In the genomic region with DNA sequence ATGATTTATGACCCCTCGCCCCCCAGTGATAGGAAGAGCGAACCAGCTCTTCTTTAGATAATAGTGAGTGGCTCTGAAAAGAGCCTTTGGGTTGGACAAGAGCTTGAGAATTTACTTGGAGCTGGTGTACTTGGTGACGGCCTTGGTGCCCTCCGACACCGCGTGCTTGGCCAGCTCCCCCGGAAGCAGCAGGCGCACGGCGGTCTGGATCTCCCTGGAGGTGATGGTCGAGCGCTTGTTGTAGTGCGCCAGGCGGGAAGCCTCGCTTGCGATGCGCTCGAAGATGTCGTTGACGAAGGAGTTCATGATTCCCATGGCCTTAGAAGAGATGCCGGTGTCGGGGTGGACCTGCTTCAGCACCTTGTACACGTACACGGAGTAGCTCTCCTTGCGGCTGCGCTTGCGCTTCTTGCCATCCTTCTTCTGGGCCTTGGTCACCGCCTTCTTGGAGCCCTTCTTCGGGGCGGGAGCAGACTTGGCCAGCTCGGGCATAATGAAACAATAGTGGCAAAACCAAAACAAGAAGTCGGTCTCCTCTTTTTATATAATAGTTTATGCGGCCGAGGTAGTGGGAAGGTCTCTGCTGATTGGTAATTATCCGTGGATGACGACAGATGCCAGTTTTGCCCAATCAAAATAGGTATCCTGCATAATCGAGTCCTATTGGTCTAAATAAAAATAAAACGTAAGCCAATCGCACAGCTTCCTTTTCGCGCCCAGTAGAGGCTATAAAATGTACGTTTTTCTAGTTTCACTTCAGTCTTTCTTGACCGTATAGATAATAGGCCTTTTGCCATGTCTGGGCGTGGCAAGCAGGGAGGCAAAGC, we compare ENCODE assay signal across 8 cellular contexts.
DNase-seq lines count a peak whose midpoint lies in the region; ATAC-seq and TF ChIP-seq lines count a peak whose summit lies in the region.
"Not testable (repeated sequence)": the region's sequence is repeated elsewhere in the genome, so short reads cannot be mapped to it uniquely, and the experiment has no call there.

No MANE protein-coding gene starts in this region.

- peak in 1 of 2 donors; percentile 79 for TF ChIP-seq EP300 in tibial nerve (IDR thresholded peaks at IDR 0.05)

- peak overlapping the region; percentile 97 for H3K27ac Mint-ChIP-seq in neural crest cell (ENCODE audit: unreplicated experiment)

- H3K27me3 ChIP-seq in tibial nerve, result peaks cover 0 to 12% of the 10 kb centered on the region in 2 donors

- peaks cover 64% of the 10 kb centered on the region for H3K4me1 Mint-ChIP-seq in neural crest cell

- H3K4me1 ChIP-seq in tibial nerve, result peaks cover 0 to 24% (median 4%) of the 10 kb centered on the region in 4 donors

- peak in 1 of 2 donors; percentile 29 for TF ChIP-seq POLR2A in tibial nerve (IDR thresholded peaks at IDR 0.05)

- H3K27ac ChIP-seq in tibial nerve, result peak overlapping the region in 3 of 4 donors; percentile 80 to 82 (median 81)

- H3K9me3 ChIP-seq in tibial nerve, result not testable (repeated sequence)

- in situ Hi-C loops in SK-MEL-5 (cut with HindIII; ENCODE audit: low pct_unique_long_range_greater_than_20kb, low sequenced_read_pairs), result not testable (repeated sequence)

- H3K4me3 Mint-ChIP-seq in neural crest cell, result peak overlapping the region; percentile 97

- not testable (repeated sequence) for H3K9me3 Mint-ChIP-seq in neural crest cell

- WGBS in tibial nerve, 2 donors, result 0 to 2% methylated on average over 23 to 44 of the region's 44 CpGs

- peak; percentile 78 for DNase-seq in GM10266 (ENCODE audit: extremely low spot score)
- peak; percentile 98 for DNase-seq in NAMALWA (ENCODE audit: low spot score)
- DNase-seq in SK-MEL-5 (ENCODE audit: low read depth, low spot score), result peak; percentile 97
- peak; percentile 57 for DNase-seq in activated naive CD4-positive, alpha-beta T cell treated with anti-CD3 and anti-CD28 coated beads, Interleukin-2, amount 50 U/mL, for 16 hours
- DNase-seq in foreskin melanocyte, result peak; percentile 99
- peak; percentile 50 for DNase-seq in neural crest cell (ENCODE audit: low read depth, low spot score)
- DNase-seq in tibial nerve (ENCODE audit: low spot score in 2 of 2), result peak; percentile 31 to 83

- peak; percentile 69 for ATAC-seq in HG02610 (IDR thresholded peaks at IDR 0.05; ENCODE audit: unreplicated experiment)

- not testable (repeated sequence) for H3K27me3 Mint-ChIP-seq in neural crest cell (ENCODE audit: low read depth)

- H3K36me3 Mint-ChIP-seq in neural crest cell (ENCODE audit: low read depth), result not testable (repeated sequence)

- H3K36me3 ChIP-seq in tibial nerve, result not testable (repeated sequence)

- not testable (repeated sequence) for TF ChIP-seq CTCF in GM10266 (IDR thresholded peaks at IDR 0.05; ENCODE audit: control insufficient read depth, insufficient read depth, low read depth, missing control alignments); neural crest cell (conservative IDR thresholded peaks at IDR 0.05); tibial nerve (IDR thresholded peaks at IDR 0.05)

- peak overlapping the region; percentile 39 to 54 (median 49) for H3K4me3 ChIP-seq in tibial nerve

Comparison
In these comparisons a context has a peak if more than half of its experiments do, and no peak if none do; other contexts are left out.
1. Peak in every context shown above with its lines: DNase-seq, ATAC-seq, H3K4me3 ChIP-seq and H3K27ac ChIP-seq.